8 cellular contexts compared by ENCODE assay signal in the genomic region with DNA sequence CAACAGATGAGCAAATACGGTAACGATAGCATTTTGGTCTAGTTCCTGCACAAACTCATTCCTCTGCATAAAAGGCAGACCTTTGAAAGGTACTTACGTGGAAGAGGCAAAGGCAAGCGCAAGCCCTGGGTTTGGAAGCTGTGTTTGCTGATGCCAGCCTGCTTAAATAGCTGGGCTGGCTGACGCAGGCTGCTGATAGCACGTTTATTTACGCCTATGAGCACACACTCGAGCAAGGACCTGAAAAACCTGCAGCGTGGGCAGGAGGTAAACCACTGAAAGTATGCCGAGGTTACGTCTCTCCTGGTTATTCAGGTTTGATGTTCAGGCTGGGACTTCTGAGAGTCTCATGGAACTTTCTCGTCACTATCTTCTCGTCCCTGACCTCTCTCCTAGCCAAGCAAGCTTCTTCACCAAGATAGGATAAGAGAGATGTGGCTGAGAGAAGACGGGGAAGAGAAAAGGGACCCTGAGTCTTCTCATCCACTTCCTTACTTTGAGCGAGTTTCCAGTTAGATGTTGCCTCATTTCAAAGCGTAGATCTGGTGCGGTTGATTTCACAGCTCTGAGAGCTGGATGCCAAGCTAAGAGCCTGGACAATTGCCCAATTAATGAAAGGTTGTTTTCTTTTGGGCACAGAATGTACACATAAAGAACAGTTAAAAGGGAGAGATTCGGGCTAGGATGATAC. TPM values are rescaled to one million over a fixed set of nuclear protein-coding genes. Genes with fewer than 3 reads are reported as not detected.
DNase-seq lines count a peak whose midpoint lies in the region; ATAC-seq and TF ChIP-seq lines count a peak whose summit lies in the region.

A gene with protein sequence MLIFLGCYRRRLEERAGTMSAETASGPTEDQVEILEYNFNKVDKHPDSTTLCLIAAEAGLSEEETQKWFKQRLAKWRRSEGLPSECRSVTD (minus strand): TSS at position 139 of the 691 bp plus-strand sequence. CDS start 23,480 bp downstream, outside the sequence.

- CTCF ChIA-PET in activated CD8-positive, alpha-beta T cell treated with anti-CD3 and anti-CD28 coated beads for 36 hours (lab: Charles Lee): interaction anchor here (1.0 to 2.3 kb wide), 6 partner anchors 10 to 117 kb away, joined by 3 to 8 read pairs (median 4); no protein-coding TSS in a partner anchor
- CTCF ChIA-PET in WTC11 (lab: Charles Lee): interaction anchor here (1.2 kb wide), 1 partner anchor 156 kb away, joined by 5 read pairs; no protein-coding TSS in a partner anchor

- ATAC-seq in GM18858 (IDR thresholded peaks at IDR 0.05; ENCODE audit: unreplicated experiment): peak; percentile 95
- ATAC-seq in HG03469 (IDR thresholded peaks at IDR 0.05; ENCODE audit: unreplicated experiment): peak; percentile 83
- peak; percentile 91 for ATAC-seq in activated CD8-positive, alpha-beta T cell treated with anti-CD3 and anti-CD28 coated beads for 36 hours
- no peak; the same call in 1 of the 2 replicates for ATAC-seq in WTC11

- H3K4me3 ChIP-seq in retinal pigment epithelial cell (ENCODE audit: low read length): peak within 1 kb of the TSS; percentile 14

- peaks cover 18% of the 10 kb centered on the region for H3K27me3 Mint-ChIP-seq in activated CD8-positive, alpha-beta T cell treated with anti-CD3 and anti-CD28 coated beads for 36 hours
- peaks cover 8% of the 10 kb centered on the region for H3K27me3 Mint-ChIP-seq in WTC11 (ENCODE audit: low read depth)

- intact Hi-C loops in activated CD8-positive, alpha-beta T cell treated with anti-CD3 and anti-CD28 coated beads for 36 hours (cut with micrococcal nuclease): loop anchor here (10.0 kb wide), 1 partner anchor 113 kb away; no protein-coding TSS in a partner anchor

- no peak within 1 kb of the TSS for H3K4me3 Mint-ChIP-seq in activated CD8-positive, alpha-beta T cell treated with anti-CD3 and anti-CD28 coated beads for 36 hours
- H3K4me3 Mint-ChIP-seq in WTC11: no peak within 1 kb of the TSS

- no peaks in the 10 kb centered on the region for H3K36me3 Mint-ChIP-seq in activated CD8-positive, alpha-beta T cell treated with anti-CD3 and anti-CD28 coated beads for 36 hours (ENCODE audit: low read depth)
- H3K36me3 Mint-ChIP-seq in WTC11: no peaks in the 10 kb centered on the region

- peaks cover 25% of the 10 kb centered on the region for H3K4me1 Mint-ChIP-seq in activated CD8-positive, alpha-beta T cell treated with anti-CD3 and anti-CD28 coated beads for 36 hours (ENCODE audit: low read depth)
- peaks cover 9% of the 10 kb centered on the region for H3K4me1 Mint-ChIP-seq in WTC11

- H3K27ac ChIP-seq in epithelial cell of prostate: peak within 1 kb of the TSS; percentile 56

- no peak for TF ChIP-seq CTCF in activated CD8-positive, alpha-beta T cell treated with anti-CD3 and anti-CD28 coated beads for 36 hours (IDR thresholded peaks at IDR 0.05)
- TF ChIP-seq CTCF in retinal pigment epithelial cell (conservative IDR thresholded peaks at IDR 0.05; ENCODE audit: low read depth, low read length) (no peak), WTC11 (IDR thresholded peaks at IDR 0.05) (no peak)

- POLR2A ChIA-PET in activated CD8-positive, alpha-beta T cell treated with anti-CD3 and anti-CD28 coated beads for 36 hours (lab: Charles Lee): interaction anchor here (0.7 to 1.1 kb wide), 5 partner anchors 7 to 120 kb away, joined by 3 to 4 read pairs (median 3); no protein-coding TSS in a partner anchor
- POLR2A ChIA-PET in WTC11 (lab: Charles Lee): no interaction called here

- H3K27ac Mint-ChIP-seq in activated CD8-positive, alpha-beta T cell treated with anti-CD3 and anti-CD28 coated beads for 36 hours: peak within 1 kb of the TSS; percentile 47
- H3K27ac Mint-ChIP-seq in WTC11: no peak within 1 kb of the TSS

- peak; percentile 90 for DNase-seq in activated CD8-positive, alpha-beta T cell treated with anti-CD3 and anti-CD28 coated beads for 36 hours
- DNase-seq in epithelial cell of prostate (ENCODE audit: low read depth, low spot score) (peak; percentile 78), retinal pigment epithelial cell (ENCODE audit: low read depth) (no peak), iPS-NIHi7 (ENCODE audit: extremely low spot score) (no peak), WTC11 (ENCODE audit: low spot score) (no peak)
- DNase-seq in NK-92 treated with Interleukin-12 subunit alpha and Interleukin-12 subunit beta, amount 100 ng/mL, for 24 hours (lab: John Stamatoyannopoulos, UW): no peak

- no peaks in the 10 kb centered on the region for H3K9me3 Mint-ChIP-seq in activated CD8-positive, alpha-beta T cell treated with anti-CD3 and anti-CD28 coated beads for 36 hours
- no peaks in the 10 kb centered on the region for H3K9me3 Mint-ChIP-seq in WTC11

TF ChIP-seq in WTC11, 78 proteins besides CTCF, POLR2A, EP300 and RAD21:
- no peak for TF ChIP-seq ETV6 (CRISPR knock-in tag; IDR thresholded peaks at IDR 0.05)
- TF ChIP-seq FOXK1 (CRISPR knock-in tag; IDR thresholded peaks at IDR 0.05): no peak
- TF ChIP-seq FOXP1 (CRISPR knock-in tag; IDR thresholded peaks at IDR 0.05; ENCODE audit: borderline replicate concordance): no peak

RNA-seq across cellular contexts. Expression of the gene that starts here (rescaled TPM):
- 10 to 100 TPM; 55.8 to 58.7 TPM for total RNA-seq in activated CD8-positive, alpha-beta T cell treated with anti-CD3 and anti-CD28 coated beads for 36 hours
- total RNA-seq in WTC11 (2021): 0.26 to 0.87 TPM (median 0.27 TPM) in 3 replicates

Comparison
In these comparisons a context has a peak if more than half of its experiments do, and no peak if none do; other contexts are left out.
1. RNA of the gene that starts here (total RNA-seq): 55.8 to 58.7 TPM in activated CD8-positive, alpha-beta T cell treated with anti-CD3 and anti-CD28 coated beads for 36 hours; 0.26 to 0.87 TPM in WTC11; every median in the first group is over 10 times any median in the second.
2. DNase-seq: peak in activated CD8-positive, alpha-beta T cell treated with anti-CD3 and anti-CD28 coated beads for 36 hours (single experiment) and epithelial cell of prostate (single experiment); none in retinal pigment epithelial cell (single experiment), iPS-NIHi7 (single experiment), NK-92 treated with Interleukin-12 subunit alpha and Interleukin-12 subunit beta, amount 100 ng/mL, for 24 hours (single experiment) and WTC11 (single experiment).